Comparison of ENCODE assay signal across 1 cellular context in genomic region chr14:60217713-60218112, GRCh38.
TF ChIP-seq lines count a peak whose summit lies in the region.

No MANE protein-coding gene starts in this region.

TF ChIP-seq in IMR-90, 13 proteins besides CTCF, POLR2A, EP300 and RAD21 (continued from another document):
- TF ChIP-seq USF2 (IDR thresholded peaks at IDR 0.05; ENCODE audit: low read depth, low read length) (no peak), MAFK (IDR thresholded peaks at IDR 0.05; ENCODE audit: low read depth, low read length) (no peak), CEBPB (IDR thresholded peaks at IDR 0.05; ENCODE audit: low read depth, low read length) (no peak), NFE2L2 (IDR thresholded peaks at IDR 0.05; ENCODE audit: low read depth, low read length) (no peak), MAZ (IDR thresholded peaks at IDR 0.05; ENCODE audit: borderline replicate concordance, low read depth, low read length) (no peak)
